25 cellular contexts compared by ENCODE assay signal in genomic region chr22:25028841-25029141, GRCh38.
DNase-seq lines count a peak whose midpoint lies in the region; ATAC-seq and TF ChIP-seq lines count a peak whose summit lies in the region.
"Had no signal": no experiment of that assay in that cellular context is flagged by ENCODE, and none has a peak within 500 bp of the region (broad histone marks: within the 10 kb centered on the region; RNA-seq: fewer than 3 reads in every experiment).

No MANE protein-coding gene starts in this region.

- H3K9me3 ChIP-seq in Loucy (ENCODE audit: insufficient read depth, low read depth, low read length): no peaks in the 10 kb centered on the region
- H3K9me3 ChIP-seq in skeletal muscle satellite cell (replicated peaks; ENCODE audit: low read length): no peaks in the 10 kb centered on the region
- H3K9me3 ChIP-seq: HAP-1, prostate gland, tibial artery had no signal

- H3K9me3 Mint-ChIP-seq in activated CD8-positive, alpha-beta T cell treated with anti-CD3 and anti-CD28 coated beads, Interleukin-2, amount 10 ng/mL, durations not matched to agents 7 days and 5 days (ENCODE audit: insufficient read depth): no peaks in the 10 kb centered on the region
- H3K9me3 Mint-ChIP-seq: activated naive CD8-positive, alpha-beta T cell treated with anti-CD3 and anti-CD28 coated beads, Interleukin-2, amount 50 U/mL, for 24 hours; activated T-cell treated with anti-CD3 and anti-CD28 coated beads, Interleukin-2, amount 50 U/mL, for 24 hours; CD14-positive monocyte; naive B cell; stimulated activated naive CD8-positive, alpha-beta T cell treated with anti-CD3 and anti-CD28 coated beads, Interleukin-15, amount 100 ng/mL, for 72 hours; T-helper 1 cell treated with Interleukin-12 subunit alpha and Interleukin-12 subunit beta and Interleukin-4 antibody, amounts not matched to agents 30 μg/mL and 1 μg/mL, for 36 hours had no signal

- TF ChIP-seq CTCF in Loucy (conservative IDR thresholded peaks at IDR 0.05; ENCODE audit: low read length) (no peak), VCaP (conservative IDR thresholded peaks at IDR 0.05) (peak; percentile 34; the same call in 1 of the 2 replicates)

- no peaks in the 10 kb centered on the region for H3F3A ChIP-seq in Loucy (ENCODE audit: low read depth)

- CTCF ChIA-PET in activated CD8-positive, alpha-beta T cell treated with anti-CD3 and anti-CD28 coated beads, Interleukin-2, amount 10 ng/mL, durations not matched to agents 7 days and 5 days (lab: Charles Lee): no interaction called here

- H3K27ac ChIP-seq in VCaP: no peak overlapping the region
- H3K27ac ChIP-seq in layer of hippocampus (ENCODE audit: low read depth, low read length): peak overlapping the region; percentile 62
- H3K27ac ChIP-seq: tibial artery had no signal

- H3K4me2 ChIP-seq in Loucy (ENCODE audit: low read depth, low read length, poor library complexity, severe bottlenecking) (no peak overlapping the region), skeletal muscle satellite cell (ENCODE audit: low read length) (peak overlapping the region; percentile 40)

- H3K36me3 ChIP-seq in Loucy (ENCODE audit: insufficient read depth, low read length) (no peaks in the 10 kb centered on the region), skeletal muscle satellite cell (ENCODE audit: insufficient read depth, low read length) (no peaks in the 10 kb centered on the region)
- H3K36me3 ChIP-seq: prostate gland, tibial artery had no signal

- no peaks in the 10 kb centered on the region for H3K79me2 ChIP-seq in Loucy (ENCODE audit: insufficient read depth, low read length)

- POLR2A ChIA-PET in activated CD8-positive, alpha-beta T cell treated with anti-CD3 and anti-CD28 coated beads, Interleukin-2, amount 10 ng/mL, durations not matched to agents 7 days and 5 days (lab: Charles Lee): interaction anchor here (1.0 kb wide), 1 partner anchor 14 kb away, joined by 3 read pairs; no protein-coding TSS in a partner anchor

- no peaks in the 10 kb centered on the region for H3K9me2 ChIP-seq in Loucy (replicated peaks; ENCODE audit: low read depth, low read length)

- H2AFZ ChIP-seq in Loucy (ENCODE audit: low read length): peak overlapping the region; percentile 66; the same call in 1 of the 2 replicates

- H3K4me3 Mint-ChIP-seq in activated CD8-positive, alpha-beta T cell treated with anti-CD3 and anti-CD28 coated beads, Interleukin-2, amount 10 ng/mL, durations not matched to agents 7 days and 5 days: no peak overlapping the region
- H3K4me3 Mint-ChIP-seq: activated naive CD8-positive, alpha-beta T cell treated with anti-CD3 and anti-CD28 coated beads, Interleukin-2, amount 50 U/mL, for 24 hours; activated T-cell treated with anti-CD3 and anti-CD28 coated beads, Interleukin-2, amount 50 U/mL, for 24 hours; brain; CD14-positive monocyte; naive B cell; stimulated activated naive CD8-positive, alpha-beta T cell treated with anti-CD3 and anti-CD28 coated beads, Interleukin-15, amount 100 ng/mL, for 72 hours; T-helper 1 cell treated with Interleukin-12 subunit alpha and Interleukin-12 subunit beta and Interleukin-4 antibody, amounts not matched to agents 30 μg/mL and 1 μg/mL, for 36 hours had no signal

- no peak overlapping the region for H3K4me3 ChIP-seq in Loucy (ENCODE audit: low read length, poor library complexity, severe bottlenecking)
- H3K4me3 ChIP-seq in skeletal muscle satellite cell (ENCODE audit: low read length): no peak overlapping the region
- H3K4me3 ChIP-seq: HAP-1, prostate gland, skin epidermis, tibial artery had no signal

- peaks cover 4% of the 10 kb centered on the region for H3K27me3 Mint-ChIP-seq in activated CD8-positive, alpha-beta T cell treated with anti-CD3 and anti-CD28 coated beads, Interleukin-2, amount 10 ng/mL, durations not matched to agents 7 days and 5 days (ENCODE audit: low read depth)
- H3K27me3 Mint-ChIP-seq: activated naive CD8-positive, alpha-beta T cell treated with anti-CD3 and anti-CD28 coated beads, Interleukin-2, amount 50 U/mL, for 24 hours; activated T-cell treated with anti-CD3 and anti-CD28 coated beads, Interleukin-2, amount 50 U/mL, for 24 hours; brain had no signal

- H3K27ac Mint-ChIP-seq in activated CD8-positive, alpha-beta T cell treated with anti-CD3 and anti-CD28 coated beads, Interleukin-2, amount 10 ng/mL, durations not matched to agents 7 days and 5 days: no peak overlapping the region
- H3K27ac Mint-ChIP-seq: activated naive CD8-positive, alpha-beta T cell treated with anti-CD3 and anti-CD28 coated beads, Interleukin-2, amount 50 U/mL, for 24 hours; activated T-cell treated with anti-CD3 and anti-CD28 coated beads, Interleukin-2, amount 50 U/mL, for 24 hours; brain; CD14-positive monocyte; naive B cell; T-helper 1 cell treated with Interleukin-12 subunit alpha and Interleukin-12 subunit beta and Interleukin-4 antibody, amounts not matched to agents 30 μg/mL and 1 μg/mL, for 36 hours had no signal

- no peak overlapping the region for H3K9ac ChIP-seq in Loucy (ENCODE audit: low read depth, low read length, poor library complexity, severe bottlenecking)
- H3K9ac ChIP-seq in skeletal muscle satellite cell (ENCODE audit: low read depth, low read length): peak overlapping the region; percentile 49

- no peak for DNase-seq in activated CD8-positive, alpha-beta T cell treated with anti-CD3 and anti-CD28 coated beads, Interleukin-2, amount 10 ng/mL, durations not matched to agents 7 days and 5 days
- DNase-seq in NCI-H1105 (lab: John Stamatoyannopoulos, UW): no peak
- DNase-seq: activated T-cell treated with anti-CD3 and anti-CD28 coated beads, Interleukin-2, amount 50 U/mL, for 24 hours; DND-41; effector memory CD4-positive, alpha-beta T cell; erythroblast; kidney glomerular epithelial cell; naive B cell; NCI-H1417; NCI-H2029 treated with DMSO at 0.1 percent for 48 hours; NCI-H226; stimulated activated naive CD8-positive, alpha-beta T cell treated with anti-CD3 and anti-CD28 coated beads, Interleukin-15, amount 100 ng/mL, for 72 hours; tibial artery had no signal

- no peaks in the 10 kb centered on the region for H4K20me1 ChIP-seq in Loucy (ENCODE audit: insufficient read depth, low read length, poor library complexity, severe bottlenecking)

- no peak for ATAC-seq in activated CD8-positive, alpha-beta T cell treated with anti-CD3 and anti-CD28 coated beads, Interleukin-2, amount 10 ng/mL, durations not matched to agents 7 days and 5 days
- ATAC-seq in HG03196 (IDR thresholded peaks at IDR 0.05; ENCODE audit: unreplicated experiment): no peak
- ATAC-seq: activated naive CD8-positive, alpha-beta T cell treated with anti-CD3 and anti-CD28 coated beads, Interleukin-2, amount 50 U/mL, for 24 hours; stimulated activated naive CD8-positive, alpha-beta T cell treated with anti-CD3 and anti-CD28 coated beads, Interleukin-15, amount 100 ng/mL, for 72 hours had no signal

- H3K36me3 Mint-ChIP-seq in activated CD8-positive, alpha-beta T cell treated with anti-CD3 and anti-CD28 coated beads, Interleukin-2, amount 10 ng/mL, durations not matched to agents 7 days and 5 days (ENCODE audit: low read depth): no peaks in the 10 kb centered on the region
- H3K36me3 Mint-ChIP-seq: brain, CD14-positive monocyte, naive B cell had no signal

- peaks cover 20% of the 10 kb centered on the region for H3K4me1 Mint-ChIP-seq in activated CD8-positive, alpha-beta T cell treated with anti-CD3 and anti-CD28 coated beads, Interleukin-2, amount 10 ng/mL, durations not matched to agents 7 days and 5 days (ENCODE audit: low read depth)
- H3K4me1 Mint-ChIP-seq: naive B cell had no signal

- H3K27me3 ChIP-seq in Loucy (ENCODE audit: insufficient read depth, low read length, poor library complexity, severe bottlenecking) (no peaks in the 10 kb centered on the region), layer of hippocampus (ENCODE audit: control insufficient read depth, insufficient read depth, low read length) (no peaks in the 10 kb centered on the region), skeletal muscle satellite cell (ENCODE audit: control insufficient read depth, insufficient read depth, low read length) (no peaks in the 10 kb centered on the region)
- H3K27me3 ChIP-seq: tibial artery had no signal

- no peaks in the 10 kb centered on the region for H3K4me1 ChIP-seq in Loucy (ENCODE audit: insufficient read depth, low read length, poor library complexity, severe bottlenecking)
- H3K4me1 ChIP-seq in skeletal muscle satellite cell (ENCODE audit: control insufficient read depth, insufficient read depth, low read length): peaks cover 18% of the 10 kb centered on the region
